In the genomic region with DNA sequence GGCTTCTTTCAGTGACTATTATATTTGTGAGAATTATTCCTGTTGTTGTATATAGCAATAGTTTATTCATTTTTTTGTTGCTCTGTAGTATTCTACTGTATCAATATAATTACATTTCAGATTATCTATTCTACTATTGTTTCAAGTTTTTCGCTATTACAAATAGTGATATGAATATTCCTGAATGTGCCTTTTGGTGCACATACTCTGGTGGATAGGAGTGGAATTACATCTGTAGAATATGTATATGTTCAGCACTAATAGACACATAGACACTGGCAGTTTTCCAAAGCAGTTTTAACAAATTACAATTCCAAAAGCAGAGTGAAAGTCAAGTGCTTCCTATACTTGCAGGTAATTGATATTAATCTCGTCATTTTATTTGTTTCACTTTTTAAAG, we compare ENCODE assay signal across 19 cellular contexts.
DNase-seq lines count a peak whose midpoint lies in the region; ATAC-seq and TF ChIP-seq lines count a peak whose summit lies in the region.
"Had no signal": no experiment of that assay in that cellular context is flagged by ENCODE, and none has a peak within 500 bp of the region (broad histone marks: within the 10 kb centered on the region; RNA-seq: fewer than 3 reads in every experiment).

No MANE protein-coding gene starts in this region.

- DNase-seq in AG10803 (ENCODE audit: low read depth) (no peak), NAMALWA (ENCODE audit: low spot score) (peak; percentile 13), epithelial cell of proximal tubule (ENCODE audit: low read depth) (no peak), NCI-H2029 treated with DMSO at 0.1 percent for 48 hours (lab: John Stamatoyannopoulos, UW) (no peak), smooth muscle cell (lab: John Stamatoyannopoulos, UW; ENCODE audit: unreplicated experiment) (no peak)
- no peak for DNase-seq in activated CD4-positive, alpha-beta T cell treated with anti-CD3 and anti-CD28 coated beads for 36 hours
- DNase-seq: activated CD4-positive, alpha-beta T cell treated with anti-CD3 and anti-CD28 coated beads, Interleukin-2, amount 50 U/mL, for 1 hour; activated T-cell treated with anti-CD3 and anti-CD28 coated beads, Interleukin-2, amount 50 U/mL, for 72 hours; DND-41; erythroblast; hypothalamus; left cardiac atrium; NCI-H1436; NCI-H510A; psoas muscle had no signal

- H2AFZ ChIP-seq in smooth muscle cell (ENCODE audit: low read depth), result no peak overlapping the region

- H3K4me1 Mint-ChIP-seq in activated CD4-positive, alpha-beta T cell treated with anti-CD3 and anti-CD28 coated beads for 36 hours, result no peaks in the 10 kb centered on the region
- H3K4me1 Mint-ChIP-seq: B cell, IgD-negative memory B cell had no signal

- H3K79me2 ChIP-seq in smooth muscle cell (ENCODE audit: low read depth), result no peaks in the 10 kb centered on the region

- intact Hi-C loops in activated CD4-positive, alpha-beta T cell treated with anti-CD3 and anti-CD28 coated beads for 36 hours (cut with DNase I, micrococcal nuclease), result no loop called here

- 86% methylated on average over 2 of the region's 2 CpGs for WGBS in smooth muscle cell (ENCODE audit: low lambda C conversion rate)

- peaks cover 42% of the 10 kb centered on the region for H3K9me3 Mint-ChIP-seq in activated CD4-positive, alpha-beta T cell treated with anti-CD3 and anti-CD28 coated beads for 36 hours (ENCODE audit: low read depth)

- no peaks in the 10 kb centered on the region for H3K27me3 ChIP-seq in smooth muscle cell (ENCODE audit: low read depth)

- H3K4me3 ChIP-seq in AG10803 (ENCODE audit: low read length), result no peak overlapping the region
- no peak overlapping the region for H3K4me3 ChIP-seq in epithelial cell of proximal tubule (ENCODE audit: low read depth, low read length)
- H3K4me3 ChIP-seq in smooth muscle cell, result no peak overlapping the region
- H3K4me3 ChIP-seq: psoas muscle had no signal

- ATAC-seq in GM18868 (IDR thresholded peaks at IDR 0.05; ENCODE audit: unreplicated experiment) (peak; percentile 78), HG02588 (IDR thresholded peaks at IDR 0.05; ENCODE audit: unreplicated experiment) (no peak)
- ATAC-seq in activated CD4-positive, alpha-beta T cell treated with anti-CD3 and anti-CD28 coated beads for 36 hours, result no peak
- ATAC-seq: activated T-cell treated with anti-CD3 and anti-CD28 coated beads, Interleukin-2, amount 50 U/mL, for 72 hours; left cardiac atrium; psoas muscle had no signal

- no peak overlapping the region for H3K4me2 ChIP-seq in smooth muscle cell

- no peaks in the 10 kb centered on the region for H3K4me1 ChIP-seq in smooth muscle cell (ENCODE audit: low read depth)
- H3K4me1 ChIP-seq: psoas muscle had no signal

- CTCF ChIA-PET in activated CD4-positive, alpha-beta T cell treated with anti-CD3 and anti-CD28 coated beads for 36 hours (lab: Charles Lee), result no interaction called here

- 0 out of 2 replicates have a peak, but pooled peaks have one; percentile 5 for TF ChIP-seq CTCF in AG10803 (conservative IDR thresholded peaks at IDR 0.05; ENCODE audit: low read length)
- TF ChIP-seq CTCF in epithelial cell of proximal tubule (conservative IDR thresholded peaks at IDR 0.05; ENCODE audit: low read depth, low read length), result peak; percentile 30
- TF ChIP-seq CTCF in smooth muscle cell (IDR thresholded peaks at IDR 0.05; ENCODE audit: borderline replicate concordance, insufficient read depth, poor library complexity, severe bottlenecking), result no peak

- POLR2A ChIA-PET in activated CD4-positive, alpha-beta T cell treated with anti-CD3 and anti-CD28 coated beads for 36 hours (lab: Charles Lee), result no interaction called here

- no peak overlapping the region for H3K27ac Mint-ChIP-seq in activated CD4-positive, alpha-beta T cell treated with anti-CD3 and anti-CD28 coated beads for 36 hours
- H3K27ac Mint-ChIP-seq: activated T-cell treated with anti-CD3 and anti-CD28 coated beads, Interleukin-2, amount 50 U/mL, for 72 hours; B cell; IgD-negative memory B cell had no signal

- no peaks in the 10 kb centered on the region for H4K20me1 ChIP-seq in smooth muscle cell (ENCODE audit: low read depth)

- no peak overlapping the region for H3K9ac ChIP-seq in smooth muscle cell (ENCODE audit: low read depth)

- no peaks in the 10 kb centered on the region for H3K27me3 Mint-ChIP-seq in activated CD4-positive, alpha-beta T cell treated with anti-CD3 and anti-CD28 coated beads for 36 hours
- H3K27me3 Mint-ChIP-seq: B cell, IgD-negative memory B cell had no signal

- no peak overlapping the region for H3K27ac ChIP-seq in smooth muscle cell (ENCODE audit: low read depth)
- H3K27ac ChIP-seq: psoas muscle had no signal

- H3K36me3 Mint-ChIP-seq in activated CD4-positive, alpha-beta T cell treated with anti-CD3 and anti-CD28 coated beads for 36 hours (ENCODE audit: low read depth), result no peaks in the 10 kb centered on the region
- H3K36me3 Mint-ChIP-seq: IgD-negative memory B cell had no signal

- H3K4me3 Mint-ChIP-seq in activated CD4-positive, alpha-beta T cell treated with anti-CD3 and anti-CD28 coated beads for 36 hours, result no peak overlapping the region
- H3K4me3 Mint-ChIP-seq: activated T-cell treated with anti-CD3 and anti-CD28 coated beads, Interleukin-2, amount 50 U/mL, for 72 hours; B cell; IgD-negative memory B cell had no signal

- peaks cover 2% of the 10 kb centered on the region for H3K9me3 ChIP-seq in smooth muscle cell (replicated peaks; ENCODE audit: low read depth)

- H3F3A ChIP-seq in smooth muscle cell (ENCODE audit: low read depth), result no peaks in the 10 kb centered on the region

- no peaks in the 10 kb centered on the region for H3K36me3 ChIP-seq in smooth muscle cell (ENCODE audit: low read depth)
